In the genomic region with DNA sequence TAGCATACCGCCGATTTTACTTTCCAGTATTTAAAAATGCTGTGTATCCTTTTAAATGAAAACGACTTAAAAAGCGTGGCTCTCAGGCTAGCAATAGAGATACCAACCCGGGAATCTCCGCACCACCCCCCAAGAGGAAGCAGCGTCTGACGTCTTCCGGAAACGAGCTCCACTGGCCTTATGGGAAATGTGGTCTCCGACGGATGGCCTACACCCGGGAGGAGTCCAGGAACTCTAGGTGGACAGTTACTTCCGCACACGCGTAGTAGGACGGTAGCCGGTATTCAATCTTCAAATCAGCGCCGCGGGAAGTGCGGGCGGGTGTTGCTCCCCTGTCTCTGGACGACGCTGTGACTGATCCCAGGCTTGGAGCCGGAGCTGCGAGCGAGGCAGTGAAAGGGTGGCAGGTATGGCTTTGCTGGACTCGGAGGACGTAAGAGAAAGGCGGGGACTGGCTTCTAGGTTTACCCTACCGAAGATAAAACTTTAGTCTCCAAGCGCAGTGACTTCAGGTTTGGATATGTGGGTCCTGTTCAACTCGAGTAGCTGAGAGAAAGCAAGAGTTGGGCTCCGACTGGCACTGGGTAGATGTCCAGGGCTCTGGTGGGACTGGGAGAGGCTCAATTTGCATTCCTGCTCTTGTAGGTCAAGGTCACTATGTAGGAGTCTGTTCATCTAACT, we compare ENCODE assay signal across 8 cellular contexts. TPM values are rescaled to one million over a fixed set of nuclear protein-coding genes. Genes with fewer than 3 reads are reported as not detected.
DNase-seq lines count a peak whose midpoint lies in the region; ATAC-seq, FAIRE-seq and TF ChIP-seq lines count a peak whose summit lies in the region.

Gene ZNF684, plus strand, starts transcription at position 257 of the 681 bp plus-strand sequence. CDS start 1,530 bp downstream, outside the sequence.

- H3K27me3 Mint-ChIP-seq in Caco-2 (ENCODE audit: insufficient read depth, unreplicated experiment) (peaks cover 2% of the 10 kb centered on the region), mesothelial cell of epicardium (ENCODE audit: low read depth) (no peaks in the 10 kb centered on the region)

- no peaks in the 10 kb centered on the region for H3K4me1 Mint-ChIP-seq in Caco-2 (ENCODE audit: low read depth, unreplicated experiment)
- H3K4me1 Mint-ChIP-seq in mesothelial cell of epicardium = peaks cover 22% of the 10 kb centered on the region

- intact Hi-C loops in Caco-2 (cut with micrococcal nuclease; ENCODE audit: unreplicated experiment) = loop anchor here (5.0 kb wide), 1 partner anchor 136 kb away; the partner anchor contains the start of gene RIMS3

- 0 out of 2 replicates have a peak, but pooled peaks cover 6% of the 10 kb centered on the region for H3K4me1 ChIP-seq in Caco-2

- no peaks in the 10 kb centered on the region for H3K9me3 ChIP-seq in Caco-2

- H3K27ac Mint-ChIP-seq in Caco-2 (ENCODE audit: unreplicated experiment) = peak within 1 kb of the TSS; percentile 89
- H3K27ac Mint-ChIP-seq in mesothelial cell of epicardium = peak within 1 kb of the TSS; percentile 98

- POLR2A ChIA-PET in Caco-2 (lab: Charles Lee) = interaction anchor here (0.6 to 2.0 kb wide), 4 partner anchors 23 to 178 kb away, joined by 3 to 11 read pairs (median 6); partner anchors contain the start of gene NFYC

- peak within 1 kb of the TSS; percentile 88 for H3K4me3 Mint-ChIP-seq in Caco-2 (ENCODE audit: unreplicated experiment)
- peak within 1 kb of the TSS; percentile 96 for H3K4me3 Mint-ChIP-seq in mesothelial cell of epicardium

- H3K9me3 Mint-ChIP-seq in Caco-2 (ENCODE audit: unreplicated experiment) = peaks cover 12% of the 10 kb centered on the region
- H3K9me3 Mint-ChIP-seq in mesothelial cell of epicardium = peaks cover 23% of the 10 kb centered on the region

- H3K36me3 Mint-ChIP-seq in Caco-2 (ENCODE audit: insufficient read depth, unreplicated experiment) (no peaks in the 10 kb centered on the region), mesothelial cell of epicardium (peaks cover 7% of the 10 kb centered on the region)

- peak within 1 kb of the TSS; percentile 47 for H3K4me3 ChIP-seq in Caco-2 (ENCODE audit: low read depth, low read length)

- CTCF ChIA-PET in Caco-2 (lab: Charles Lee) = no interaction called here

- H3K27me3 ChIP-seq in Caco-2 (replicated peaks; ENCODE audit: control insufficient read depth, insufficient read depth, low read length) = no peaks in the 10 kb centered on the region

- no TSS peak for BruUV-seq in Caco-2 (replicated peaks; lab: Mats Ljungman, UMichigan)

- no peaks in the 10 kb centered on the region for H3K36me3 ChIP-seq in Caco-2 (ENCODE audit: control insufficient read depth, insufficient read depth, low read length)

- ATAC-seq in GM21381 (IDR thresholded peaks at IDR 0.05; ENCODE audit: unreplicated experiment) = peak; percentile 92

- peak; percentile 81 to 91 for DNase-seq in Caco-2
- DNase-seq in HUDEP-2 (lab: John Stamatoyannopoulos, UW; ENCODE audit: unreplicated experiment in 76 of 76) = peak in 74 of 76 experiments; percentile 14 to 91 (median 82)
- DNase-seq in NOMO-1 treated with dmso at 0.1 percent for 144 hours (lab: John Stamatoyannopoulos, UW; ENCODE audit: unreplicated experiment) = peak; percentile 97
- peak; percentile 69 for DNase-seq in activated CD8-positive, alpha-beta memory T cell treated with anti-CD3 and anti-CD28 coated beads, Interleukin-2, amount 50 U/mL, for 1 hour (ENCODE audit: extremely low read depth)
- DNase-seq in mesothelial cell of epicardium (ENCODE audit: low spot score in 2 of 2, unreplicated experiment in 2 of 2) = peak; percentile 55 to 73
- peak; percentile 67 to 83 for DNase-seq in stimulated activated CD8-positive, alpha-beta memory T cell treated with anti-CD3 and anti-CD28 coated beads, Interleukin-15, amount 100 ng/mL, for 4 hours (ENCODE audit: low read depth in 2 of 2)

- FAIRE-seq in endometrium (lab: Jason Lieb, UNC) = peak; percentile 94

- TF ChIP-seq CTCF in Caco-2 (IDR thresholded peaks at IDR 0.05; ENCODE audit: insufficient read depth in 1 of 2, low read depth in 1 of 2, low read length in 1 of 2, severe bottlenecking in 1 of 2, unreplicated experiment in 1 of 2) = no peak
- TF ChIP-seq CTCF in mesothelial cell of epicardium (IDR thresholded peaks at IDR 0.05; ENCODE audit: unreplicated experiment) = no peak

RNA-seq across cellular contexts. Expression of gene ZNF684, which starts in this region (rescaled TPM):
- 2.6 and 3.2 TPM in 2 replicates for total RNA-seq in Caco-2 (2022)
- total RNA-seq in mesothelial cell of epicardium = 2.9 to 6.0 TPM (median 4.7 TPM) in 3 replicates

Comparison
In these comparisons a context has a peak if more than half of its experiments do, and no peak if none do; other contexts are left out.
1. Peak in every context shown above with its lines: DNase-seq, ATAC-seq and H3K4me3 ChIP-seq.